ENCODE assay signal across 10 cellular contexts in the genomic region with DNA sequence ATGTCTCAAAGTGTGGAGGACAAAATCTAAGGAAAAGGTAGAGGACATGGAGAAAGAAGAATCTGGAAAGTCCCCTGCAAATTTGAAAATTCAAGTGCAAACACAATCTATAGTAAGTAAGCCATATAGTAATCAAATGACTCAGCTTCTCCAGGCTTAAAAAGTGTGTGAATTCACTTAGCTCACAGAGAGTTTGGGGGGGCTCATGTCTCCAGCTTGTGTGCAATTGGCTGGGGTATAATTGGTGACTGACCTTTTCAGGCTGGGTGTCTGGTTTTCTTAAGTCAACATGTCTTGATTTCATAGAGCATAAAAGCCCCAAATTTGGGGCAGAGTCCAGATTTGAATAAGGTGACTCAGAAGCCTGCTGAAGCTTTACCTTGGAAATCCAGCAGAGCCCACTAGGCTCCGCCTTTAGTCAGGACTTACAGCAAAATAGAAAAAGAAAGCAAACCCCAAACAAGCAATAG. TPM values are rescaled to one million over a fixed set of nuclear protein-coding genes. Genes with fewer than 3 reads are reported as not detected.
A peak's percentile ranks its signal among the peaks of the same experiment; 100 is the strongest.
DNase-seq lines count a peak whose midpoint lies in the region; ATAC-seq and TF ChIP-seq lines count a peak whose summit lies in the region.
"Had no signal": no experiment of that assay in that cellular context is flagged by ENCODE, and none has a peak within 500 bp of the region (broad histone marks: within the 10 kb centered on the region; RNA-seq: fewer than 3 reads in every experiment).

No MANE protein-coding gene starts in this region.

- POLR2A ChIA-PET in activated CD4-positive, alpha-beta memory T cell treated with anti-CD3 and anti-CD28 coated beads for 36 hours (lab: Charles Lee), result no interaction called here
- POLR2A ChIA-PET in activated CD4-positive, alpha-beta memory T cell treated with anti-CD3 and anti-CD28 coated beads, Interleukin-2, amount 10 ng/mL, durations not matched to agents 7 days and 5 days (lab: Charles Lee), result interaction anchor here (0.6 kb wide), 1 partner anchor 73 kb away, joined by 4 read pairs; no protein-coding TSS in a partner anchor

- H3K4me3 Mint-ChIP-seq in activated CD4-positive, alpha-beta memory T cell treated with anti-CD3 and anti-CD28 coated beads for 36 hours, result no peak overlapping the region
- H3K4me3 Mint-ChIP-seq in activated CD4-positive, alpha-beta memory T cell treated with anti-CD3 and anti-CD28 coated beads, Interleukin-2, amount 10 ng/mL, durations not matched to agents 7 days and 5 days, result no peak overlapping the region
- H3K4me3 Mint-ChIP-seq in osteocyte (ENCODE audit: unreplicated experiment), result no peak overlapping the region

- no peaks in the 10 kb centered on the region for H3K27me3 ChIP-seq in RWPE2 (ENCODE audit: insufficient read depth, poor library complexity, severe bottlenecking)

- peak; percentile 89 for ATAC-seq in HG02610 (IDR thresholded peaks at IDR 0.05; ENCODE audit: unreplicated experiment)
- peak; percentile 81 for ATAC-seq in RWPE2 (ENCODE audit: low read depth)

- peaks cover 5% of the 10 kb centered on the region for H3K4me1 ChIP-seq in RWPE2 (ENCODE audit: insufficient read depth, poor library complexity, severe bottlenecking)

- peaks cover 4% of the 10 kb centered on the region for H3K4me1 Mint-ChIP-seq in activated CD4-positive, alpha-beta memory T cell treated with anti-CD3 and anti-CD28 coated beads for 36 hours (ENCODE audit: low read depth)
- peaks cover 4% of the 10 kb centered on the region for H3K4me1 Mint-ChIP-seq in activated CD4-positive, alpha-beta memory T cell treated with anti-CD3 and anti-CD28 coated beads, Interleukin-2, amount 10 ng/mL, durations not matched to agents 7 days and 5 days
- H3K4me1 Mint-ChIP-seq in osteocyte (ENCODE audit: unreplicated experiment), result peaks cover 6% of the 10 kb centered on the region

- H3K9me3 ChIP-seq in RWPE2 (ENCODE audit: severe bottlenecking), result no peaks in the 10 kb centered on the region

- no peak for TF ChIP-seq CTCF in RWPE2 (IDR thresholded peaks at IDR 0.05; ENCODE audit: poor library complexity, severe bottlenecking)
- no peak for TF ChIP-seq CTCF in osteocyte (IDR thresholded peaks at IDR 0.05)

- H3K27ac ChIP-seq in RWPE2 (ENCODE audit: poor library complexity, severe bottlenecking), result peak overlapping the region; percentile 14

- H3K4me3 ChIP-seq in RWPE2 (ENCODE audit: severe bottlenecking), result no peak overlapping the region

- no peak overlapping the region for H3K27ac Mint-ChIP-seq in activated CD4-positive, alpha-beta memory T cell treated with anti-CD3 and anti-CD28 coated beads for 36 hours
- no peak overlapping the region for H3K27ac Mint-ChIP-seq in activated CD4-positive, alpha-beta memory T cell treated with anti-CD3 and anti-CD28 coated beads, Interleukin-2, amount 10 ng/mL, durations not matched to agents 7 days and 5 days
- peak overlapping the region; percentile 35 for H3K27ac Mint-ChIP-seq in osteocyte (ENCODE audit: unreplicated experiment)

- DNase-seq in activated CD4-positive, alpha-beta memory T cell treated with anti-CD3 and anti-CD28 coated beads for 36 hours, result peak; percentile 46
- DNase-seq in activated CD4-positive, alpha-beta memory T cell treated with anti-CD3 and anti-CD28 coated beads, Interleukin-2, amount 10 ng/mL, durations not matched to agents 7 days and 5 days, result no peak
- no peak for DNase-seq in RWPE2 (ENCODE audit: low spot score)
- no peak for DNase-seq in osteocyte (ENCODE audit: extremely low spot score, unreplicated experiment)
- no peak for DNase-seq in NOMO-1 treated with DMSO at 0.1 percent for 48 hours (lab: John Stamatoyannopoulos, UW; ENCODE audit: unreplicated experiment)
- no peak for DNase-seq in NCI-H2171 (lab: John Stamatoyannopoulos, UW)
- no peak for DNase-seq in SHP77 (lab: John Stamatoyannopoulos, UW)
- DNase-seq: glutamatergic neuron, NCI-H748 treated with DMSO at 0.1 percent for 48 hours had no signal

- CTCF ChIA-PET in activated CD4-positive, alpha-beta memory T cell treated with anti-CD3 and anti-CD28 coated beads for 36 hours (lab: Charles Lee), result no interaction called here
- CTCF ChIA-PET in activated CD4-positive, alpha-beta memory T cell treated with anti-CD3 and anti-CD28 coated beads, Interleukin-2, amount 10 ng/mL, durations not matched to agents 7 days and 5 days (lab: Charles Lee), result no interaction called here

- H3K27me3 Mint-ChIP-seq in activated CD4-positive, alpha-beta memory T cell treated with anti-CD3 and anti-CD28 coated beads for 36 hours, result peaks cover 3% of the 10 kb centered on the region
- peaks cover 2% of the 10 kb centered on the region for H3K27me3 Mint-ChIP-seq in activated CD4-positive, alpha-beta memory T cell treated with anti-CD3 and anti-CD28 coated beads, Interleukin-2, amount 10 ng/mL, durations not matched to agents 7 days and 5 days
- no peaks in the 10 kb centered on the region for H3K27me3 Mint-ChIP-seq in osteocyte (ENCODE audit: unreplicated experiment)

- H3K9me3 Mint-ChIP-seq in activated CD4-positive, alpha-beta memory T cell treated with anti-CD3 and anti-CD28 coated beads for 36 hours, result no peaks in the 10 kb centered on the region
- no peaks in the 10 kb centered on the region for H3K9me3 Mint-ChIP-seq in activated CD4-positive, alpha-beta memory T cell treated with anti-CD3 and anti-CD28 coated beads, Interleukin-2, amount 10 ng/mL, durations not matched to agents 7 days and 5 days
- H3K9me3 Mint-ChIP-seq in osteocyte (ENCODE audit: unreplicated experiment), result no peaks in the 10 kb centered on the region

- no peaks in the 10 kb centered on the region for H3K36me3 Mint-ChIP-seq in activated CD4-positive, alpha-beta memory T cell treated with anti-CD3 and anti-CD28 coated beads for 36 hours
- H3K36me3 Mint-ChIP-seq in activated CD4-positive, alpha-beta memory T cell treated with anti-CD3 and anti-CD28 coated beads, Interleukin-2, amount 10 ng/mL, durations not matched to agents 7 days and 5 days (ENCODE audit: low read depth), result no peaks in the 10 kb centered on the region
- H3K36me3 Mint-ChIP-seq in osteocyte (ENCODE audit: unreplicated experiment), result no peaks in the 10 kb centered on the region

- H3K36me3 ChIP-seq in RWPE2 (ENCODE audit: low read depth), result no peaks in the 10 kb centered on the region

- intact Hi-C loops in activated CD4-positive, alpha-beta memory T cell treated with anti-CD3 and anti-CD28 coated beads for 36 hours (cut with micrococcal nuclease), result no loop called here

RNA-seq across cellular contexts. Expression of gene CLDN14, which starts 8.6 kb away (rescaled TPM):
- total RNA-seq in activated CD4-positive, alpha-beta memory T cell treated with anti-CD3 and anti-CD28 coated beads for 36 hours, result not detected
- not detected for total RNA-seq in activated CD4-positive, alpha-beta memory T cell treated with anti-CD3 and anti-CD28 coated beads, Interleukin-2, amount 10 ng/mL, durations not matched to agents 7 days and 5 days
- not detected in 2 replicates for total RNA-seq in osteocyte
